In genomic region chr4:183348706-183349659, GRCh38 we compare ENCODE assay signal across 9 cellular contexts. TPM values are rescaled to one million over a fixed set of nuclear protein-coding genes. Genes with fewer than 3 reads are reported as not detected.
DNase-seq lines count a peak whose midpoint lies in the region; ATAC-seq, FAIRE-seq and TF ChIP-seq lines count a peak whose summit lies in the region.
"Had no signal": no experiment of that assay in that cellular context is flagged by ENCODE, and none has a peak within 500 bp of the region (broad histone marks: within the 10 kb centered on the region; RNA-seq: fewer than 3 reads in every experiment).

No MANE protein-coding gene starts in this region.

- POLR2A ChIA-PET in A673 (lab: Charles Lee; ENCODE audit: low non-redundant PET): no interaction called here

- H3K27ac ChIP-seq in RWPE2 (ENCODE audit: poor library complexity, severe bottlenecking) (peak overlapping the region; percentile 54), A673 (ENCODE audit: low read depth, low read length, poor library complexity, severe bottlenecking) (no peak overlapping the region)
- H3K27ac ChIP-seq: psoas muscle had no signal

- TF ChIP-seq CTCF in RWPE2 (IDR thresholded peaks at IDR 0.05; ENCODE audit: poor library complexity, severe bottlenecking): no peak
- no peak for TF ChIP-seq CTCF in epithelial cell of esophagus (IDR thresholded peaks at IDR 0.05; ENCODE audit: insufficient read depth, low read depth, low read length, missing control alignments)
- no peak for TF ChIP-seq CTCF in A673 (conservative IDR thresholded peaks at IDR 0.05; ENCODE audit: low read depth, low read length)

- ATAC-seq in RWPE2 (ENCODE audit: low read depth) (peak; percentile 76), HG03175 (IDR thresholded peaks at IDR 0.05; ENCODE audit: unreplicated experiment) (no peak)
- ATAC-seq: effector memory CD8-positive, alpha-beta T cell had no signal

- no peaks in the 10 kb centered on the region for H3K9me3 ChIP-seq in RWPE2 (ENCODE audit: severe bottlenecking)
- no peaks in the 10 kb centered on the region for H3K9me3 ChIP-seq in A673 (ENCODE audit: low read depth, low read length, poor library complexity, severe bottlenecking)
- H3K9me3 ChIP-seq: psoas muscle had no signal

- CTCF ChIA-PET in A673 (lab: Charles Lee): no interaction called here

- H3K4me3 ChIP-seq in RWPE2 (ENCODE audit: severe bottlenecking) (no peak overlapping the region), epithelial cell of esophagus (ENCODE audit: low read length) (no peak overlapping the region), A673 (ENCODE audit: low read depth, low read length, poor library complexity, severe bottlenecking) (no peak overlapping the region)
- H3K4me3 ChIP-seq: psoas muscle had no signal

- intact Hi-C loops in A673 (cut with micrococcal nuclease; ENCODE audit: unreplicated experiment): no loop called here

- H3K36me3 ChIP-seq in RWPE2 (ENCODE audit: low read depth): no peaks in the 10 kb centered on the region
- no peaks in the 10 kb centered on the region for H3K36me3 ChIP-seq in A673 (ENCODE audit: insufficient read depth, low read length, poor library complexity, severe bottlenecking)

- no peak for TF ChIP-seq POLR2A in H54 (IDR thresholded peaks at IDR 0.05; ENCODE audit: low read depth, low read length)

- peak; percentile 43 for DNase-seq in H54 (ENCODE audit: insufficient read length, low spot score)
- DNase-seq in RWPE2 (ENCODE audit: low spot score): no peak
- DNase-seq in epithelial cell of esophagus (ENCODE audit: low read depth): peak; percentile 35
- DNase-seq in stimulated activated CD4-positive, alpha-beta T cell treated with anti-CD3 and anti-CD28 coated beads, Interleukin-1b, Interleukin-23, amount 100 ng/mL, for 48 hours: peak; percentile 65
- DNase-seq in frontal cortex (ENCODE audit: low spot score in 2 of 2): no peak
- no peak for DNase-seq in A673 (ENCODE audit: low spot score)
- DNase-seq: effector memory CD8-positive, alpha-beta T cell; psoas muscle had no signal

- H3K4me1 ChIP-seq in RWPE2 (ENCODE audit: insufficient read depth, poor library complexity, severe bottlenecking) (peaks cover 21% of the 10 kb centered on the region), A673 (ENCODE audit: insufficient read depth, low read length, poor library complexity, severe bottlenecking) (no peaks in the 10 kb centered on the region)
- H3K4me1 ChIP-seq: psoas muscle had no signal

- H3K27me3 ChIP-seq in RWPE2 (ENCODE audit: insufficient read depth, poor library complexity, severe bottlenecking) (no peaks in the 10 kb centered on the region), A673 (replicated peaks; ENCODE audit: insufficient read depth, low read depth, low read length, poor library complexity) (no peaks in the 10 kb centered on the region)

- FAIRE-seq in H54 (lab: Jason Lieb, UNC) (no peak), frontal cortex (lab: Jason Lieb, UNC) (no peak)

- BruUV-seq in A673 (replicated peaks; lab: Mats Ljungman, UMichigan): no TSS peak

RNA-seq across cellular contexts. Expression of gene CLDN24, which starts 26.8 kb away (rescaled TPM):
- total RNA-seq in frontal cortex (not detected), A673 (2021) (not detected in 2 replicates)
- total RNA-seq: psoas muscle had no signal

RNA-seq across cellular contexts. Expression of gene CLDN22, which starts 28.9 kb away (rescaled TPM):
- not detected for total RNA-seq in frontal cortex
- not detected in 2 replicates for total RNA-seq in A673 (2021)
- total RNA-seq: psoas muscle had no signal

Comparison
In these comparisons a context has a peak if more than half of its experiments do, and no peak if none do; other contexts are left out.
1. DNase-seq: peak in H54 (single experiment), epithelial cell of esophagus (single experiment) and stimulated activated CD4-positive, alpha-beta T cell treated with anti-CD3 and anti-CD28 coated beads, Interleukin-1b, Interleukin-23, amount 100 ng/mL, for 48 hours (single experiment); none in RWPE2 (single experiment), frontal cortex (0 of 2) and A673 (single experiment).